In genomic region chr2:41668529-41668928, GRCh38 we compare ENCODE assay signal across 18 cellular contexts.
"Had no signal": no experiment of that assay in that cellular context is flagged by ENCODE, and none has a peak within 500 bp of the region (broad histone marks: within the 10 kb centered on the region; RNA-seq: fewer than 3 reads in every experiment).

No MANE protein-coding gene starts in this region.

- H3K36me3 Mint-ChIP-seq: naive B cell had no signal

- H3K27me3 ChIP-seq: gastrocnemius medialis, right lobe of liver, stomach, upper lobe of left lung had no signal

- H3K4me3 Mint-ChIP-seq: activated CD8-positive, alpha-beta T cell treated with anti-CD3 and anti-CD28 coated beads for 36 hours; activated naive CD4-positive, alpha-beta T cell treated with anti-CD3 and anti-CD28 coated beads for 36 hours; activated naive CD8-positive, alpha-beta T cell treated with anti-CD3 and anti-CD28 coated beads, Interleukin-2, amount 50 U/mL, for 24 hours; activated T-helper 17 cell treated with anti-CD3 and anti-CD28 coated beads, Interleukin-2, amount 50 U/mL, for 72 hours; naive B cell; neural crest cell had no signal

- H3K4me1 ChIP-seq: gastrocnemius medialis, lower lobe of right lung, prostate gland, right lobe of liver, stomach, upper lobe of left lung had no signal

- H3K27ac Mint-ChIP-seq: activated CD8-positive, alpha-beta T cell treated with anti-CD3 and anti-CD28 coated beads for 36 hours; activated naive CD4-positive, alpha-beta T cell treated with anti-CD3 and anti-CD28 coated beads for 36 hours; activated naive CD8-positive, alpha-beta T cell treated with anti-CD3 and anti-CD28 coated beads, Interleukin-2, amount 50 U/mL, for 24 hours; activated T-helper 17 cell treated with anti-CD3 and anti-CD28 coated beads, Interleukin-2, amount 50 U/mL, for 72 hours had no signal

- H3K4me1 Mint-ChIP-seq: activated naive CD8-positive, alpha-beta T cell treated with anti-CD3 and anti-CD28 coated beads, Interleukin-2, amount 50 U/mL, for 24 hours; activated T-helper 17 cell treated with anti-CD3 and anti-CD28 coated beads, Interleukin-2, amount 50 U/mL, for 72 hours; naive B cell had no signal

- H3K27me3 Mint-ChIP-seq: activated CD8-positive, alpha-beta T cell treated with anti-CD3 and anti-CD28 coated beads for 36 hours had no signal

- DNase-seq: activated CD4-positive, alpha-beta T cell treated with anti-CD3 and anti-CD28 coated beads for 4 hours; activated CD8-positive, alpha-beta T cell treated with anti-CD3 and anti-CD28 coated beads for 36 hours; activated naive CD4-positive, alpha-beta T cell treated with anti-CD3 and anti-CD28 coated beads for 36 hours; activated naive CD8-positive, alpha-beta T cell treated with anti-CD3 and anti-CD28 coated beads, Interleukin-2, amount 50 U/mL, for 24 hours; activated T-cell treated with anti-CD3 and anti-CD28 coated beads, Interleukin-2, amount 50 U/mL, for 1 hour; aorta; cortex of kidney; gastrocnemius medialis; lower lobe of right lung; naive B cell; right lobe of liver; stimulated activated CD4-positive, alpha-beta T cell treated with anti-CD3 and anti-CD28 coated beads, Interleukin-4, amount 100 ng/mL, for 1 hour; stomach; upper lobe of left lung had no signal

- H3K36me3 ChIP-seq: gastrocnemius medialis, lower lobe of right lung, prostate gland, right lobe of liver, stomach, upper lobe of left lung had no signal

- H3K27ac ChIP-seq: gastrocnemius medialis, lower lobe of right lung, prostate gland, right lobe of liver, stomach, upper lobe of left lung had no signal

- H3K9me3 ChIP-seq: gastrocnemius medialis, lower lobe of right lung, prostate gland, right lobe of liver, stomach, upper lobe of left lung had no signal

- H3K4me2 ChIP-seq: smooth muscle cell had no signal

- H3K4me3 ChIP-seq: gastrocnemius medialis, lower lobe of right lung, prostate gland, right lobe of liver, smooth muscle cell, stomach, upper lobe of left lung had no signal

- H3K9me3 Mint-ChIP-seq: activated CD8-positive, alpha-beta T cell treated with anti-CD3 and anti-CD28 coated beads for 36 hours; activated naive CD4-positive, alpha-beta T cell treated with anti-CD3 and anti-CD28 coated beads for 36 hours; activated naive CD8-positive, alpha-beta T cell treated with anti-CD3 and anti-CD28 coated beads, Interleukin-2, amount 50 U/mL, for 24 hours; activated T-helper 17 cell treated with anti-CD3 and anti-CD28 coated beads, Interleukin-2, amount 50 U/mL, for 72 hours; neural crest cell had no signal
